ENCODE assay signal across 1 cellular context in the genomic region with DNA sequence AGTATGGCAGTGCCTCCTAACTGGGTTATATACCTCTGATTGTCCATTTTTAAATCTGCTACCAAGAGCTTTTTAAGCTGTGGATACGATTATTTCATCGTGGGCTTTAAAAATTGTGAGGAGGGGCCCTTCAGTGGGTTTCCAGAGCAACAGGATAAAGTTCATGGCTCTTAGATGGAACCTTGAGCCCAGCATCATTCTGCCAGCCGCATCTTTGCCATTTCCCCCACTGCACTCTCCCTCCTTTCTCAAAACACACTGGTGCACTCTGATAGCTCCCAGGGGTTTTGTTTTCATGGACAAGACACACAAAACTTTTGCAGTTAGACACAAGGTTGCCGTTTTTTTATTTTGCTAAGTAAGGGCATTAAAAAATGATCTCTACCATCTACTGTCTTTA.
TF ChIP-seq lines count a peak whose summit lies in the region.

No MANE protein-coding gene starts in this region.

TF ChIP-seq in HepG2, 621 proteins besides CTCF, POLR2A, EP300 and RAD21:
- TF ChIP-seq RFX1 (IDR thresholded peaks at IDR 0.05) (peak; percentile 6; the same call in 1 of the 2 replicates), KMT2A (CRISPR knock-in tag; IDR thresholded peaks at IDR 0.05) (no peak), TAF15 (IDR thresholded peaks at IDR 0.05; ENCODE audit: low read depth, low read length, poor library complexity, severe bottlenecking) (no peak), HNF4G (IDR thresholded peaks at IDR 0.05; ENCODE audit: borderline replicate concordance, low read depth, low read length) (peak; percentile 8; the same call in 1 of the 2 replicates), HNF4G (CRISPR knock-in tag; IDR thresholded peaks at IDR 0.05; ENCODE audit: borderline replicate concordance, low read depth) (no peak), CC2D1A (CRISPR knock-in tag; IDR thresholded peaks at IDR 0.05) (no peak), MED1 (CRISPR knock-in tag; IDR thresholded peaks at IDR 0.05) (peak; percentile 28; the same call in 1 of the 2 replicates), ZNF205 (CRISPR knock-in tag; IDR thresholded peaks at IDR 0.05) (0 out of 2 replicates have a peak, but pooled peaks have one; percentile 17), SMAD3 (CRISPR knock-in tag; IDR thresholded peaks at IDR 0.05) (no peak), NCOR1 (IDR thresholded peaks at IDR 0.05; ENCODE audit: borderline replicate concordance, low read length) (peak; percentile 34), ZFAT (CRISPR knock-in tag; conservative IDR thresholded peaks at IDR 0.05) (no peak), HOXD1 (CRISPR knock-in tag; IDR thresholded peaks at IDR 0.05) (no peak), ATAD3A (CRISPR knock-in tag; IDR thresholded peaks at IDR 0.05) (no peak), SOX13 (IDR thresholded peaks at IDR 0.05) (no peak), SOX13 (CRISPR knock-in tag; conservative IDR thresholded peaks at IDR 0.05 in 1 of 2, IDR thresholded peaks at IDR 0.05 in 1 of 2) (0 out of 4 replicates have a peak, but pooled peaks of 1 of the 2 experiments have one; percentile 5), ZNF430 (CRISPR knock-in tag; IDR thresholded peaks at IDR 0.05) (no peak), HNF4A (CRISPR knock-in tag; IDR thresholded peaks at IDR 0.05) (peak; percentile 59; the same call in 1 of the 2 replicates), PPARG (CRISPR knock-in tag; conservative IDR thresholded peaks at IDR 0.05) (peak; percentile 74), LCORL (IDR thresholded peaks at IDR 0.05) (no peak), LCORL (CRISPR knock-in tag; IDR thresholded peaks at IDR 0.05) (0 out of 2 replicates have a peak, but pooled peaks have one; percentile 20), ZNF124 (CRISPR knock-in tag; IDR thresholded peaks at IDR 0.05) (0 out of 2 replicates have a peak, but pooled peaks have one; percentile 55), ZNF670 (CRISPR knock-in tag; IDR thresholded peaks at IDR 0.05; ENCODE audit: borderline replicate concordance) (peak; percentile 47; the same call in 1 of the 2 replicates), ASH2L (IDR thresholded peaks at IDR 0.05; ENCODE audit: insufficient read length, low read depth, low read length) (peak; percentile 52)
- TF ChIP-seq, protein P1, sequence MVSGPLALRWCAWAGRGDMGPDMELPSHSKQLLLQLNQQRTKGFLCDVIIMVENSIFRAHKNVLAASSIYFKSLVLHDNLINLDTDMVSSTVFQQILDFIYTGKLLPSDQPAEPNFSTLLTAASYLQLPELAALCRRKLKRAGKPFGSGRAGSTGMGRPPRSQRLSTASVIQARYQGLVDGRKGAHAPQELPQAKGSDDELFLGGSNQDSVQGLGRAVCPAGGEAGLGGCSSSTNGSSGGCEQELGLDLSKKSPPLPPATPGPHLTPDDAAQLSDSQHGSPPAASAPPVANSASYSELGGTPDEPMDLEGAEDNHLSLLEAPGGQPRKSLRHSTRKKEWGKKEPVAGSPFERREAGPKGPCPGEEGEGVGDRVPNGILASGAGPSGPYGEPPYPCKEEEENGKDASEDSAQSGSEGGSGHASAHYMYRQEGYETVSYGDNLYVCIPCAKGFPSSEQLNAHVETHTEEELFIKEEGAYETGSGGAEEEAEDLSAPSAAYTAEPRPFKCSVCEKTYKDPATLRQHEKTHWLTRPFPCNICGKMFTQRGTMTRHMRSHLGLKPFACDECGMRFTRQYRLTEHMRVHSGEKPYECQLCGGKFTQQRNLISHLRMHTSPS (CRISPR knock-in tag; IDR thresholded peaks at IDR 0.05; ENCODE audit: low read depth), result peak; percentile 39; the same call in 1 of the 2 replicates
- TF ChIP-seq, protein P2, sequence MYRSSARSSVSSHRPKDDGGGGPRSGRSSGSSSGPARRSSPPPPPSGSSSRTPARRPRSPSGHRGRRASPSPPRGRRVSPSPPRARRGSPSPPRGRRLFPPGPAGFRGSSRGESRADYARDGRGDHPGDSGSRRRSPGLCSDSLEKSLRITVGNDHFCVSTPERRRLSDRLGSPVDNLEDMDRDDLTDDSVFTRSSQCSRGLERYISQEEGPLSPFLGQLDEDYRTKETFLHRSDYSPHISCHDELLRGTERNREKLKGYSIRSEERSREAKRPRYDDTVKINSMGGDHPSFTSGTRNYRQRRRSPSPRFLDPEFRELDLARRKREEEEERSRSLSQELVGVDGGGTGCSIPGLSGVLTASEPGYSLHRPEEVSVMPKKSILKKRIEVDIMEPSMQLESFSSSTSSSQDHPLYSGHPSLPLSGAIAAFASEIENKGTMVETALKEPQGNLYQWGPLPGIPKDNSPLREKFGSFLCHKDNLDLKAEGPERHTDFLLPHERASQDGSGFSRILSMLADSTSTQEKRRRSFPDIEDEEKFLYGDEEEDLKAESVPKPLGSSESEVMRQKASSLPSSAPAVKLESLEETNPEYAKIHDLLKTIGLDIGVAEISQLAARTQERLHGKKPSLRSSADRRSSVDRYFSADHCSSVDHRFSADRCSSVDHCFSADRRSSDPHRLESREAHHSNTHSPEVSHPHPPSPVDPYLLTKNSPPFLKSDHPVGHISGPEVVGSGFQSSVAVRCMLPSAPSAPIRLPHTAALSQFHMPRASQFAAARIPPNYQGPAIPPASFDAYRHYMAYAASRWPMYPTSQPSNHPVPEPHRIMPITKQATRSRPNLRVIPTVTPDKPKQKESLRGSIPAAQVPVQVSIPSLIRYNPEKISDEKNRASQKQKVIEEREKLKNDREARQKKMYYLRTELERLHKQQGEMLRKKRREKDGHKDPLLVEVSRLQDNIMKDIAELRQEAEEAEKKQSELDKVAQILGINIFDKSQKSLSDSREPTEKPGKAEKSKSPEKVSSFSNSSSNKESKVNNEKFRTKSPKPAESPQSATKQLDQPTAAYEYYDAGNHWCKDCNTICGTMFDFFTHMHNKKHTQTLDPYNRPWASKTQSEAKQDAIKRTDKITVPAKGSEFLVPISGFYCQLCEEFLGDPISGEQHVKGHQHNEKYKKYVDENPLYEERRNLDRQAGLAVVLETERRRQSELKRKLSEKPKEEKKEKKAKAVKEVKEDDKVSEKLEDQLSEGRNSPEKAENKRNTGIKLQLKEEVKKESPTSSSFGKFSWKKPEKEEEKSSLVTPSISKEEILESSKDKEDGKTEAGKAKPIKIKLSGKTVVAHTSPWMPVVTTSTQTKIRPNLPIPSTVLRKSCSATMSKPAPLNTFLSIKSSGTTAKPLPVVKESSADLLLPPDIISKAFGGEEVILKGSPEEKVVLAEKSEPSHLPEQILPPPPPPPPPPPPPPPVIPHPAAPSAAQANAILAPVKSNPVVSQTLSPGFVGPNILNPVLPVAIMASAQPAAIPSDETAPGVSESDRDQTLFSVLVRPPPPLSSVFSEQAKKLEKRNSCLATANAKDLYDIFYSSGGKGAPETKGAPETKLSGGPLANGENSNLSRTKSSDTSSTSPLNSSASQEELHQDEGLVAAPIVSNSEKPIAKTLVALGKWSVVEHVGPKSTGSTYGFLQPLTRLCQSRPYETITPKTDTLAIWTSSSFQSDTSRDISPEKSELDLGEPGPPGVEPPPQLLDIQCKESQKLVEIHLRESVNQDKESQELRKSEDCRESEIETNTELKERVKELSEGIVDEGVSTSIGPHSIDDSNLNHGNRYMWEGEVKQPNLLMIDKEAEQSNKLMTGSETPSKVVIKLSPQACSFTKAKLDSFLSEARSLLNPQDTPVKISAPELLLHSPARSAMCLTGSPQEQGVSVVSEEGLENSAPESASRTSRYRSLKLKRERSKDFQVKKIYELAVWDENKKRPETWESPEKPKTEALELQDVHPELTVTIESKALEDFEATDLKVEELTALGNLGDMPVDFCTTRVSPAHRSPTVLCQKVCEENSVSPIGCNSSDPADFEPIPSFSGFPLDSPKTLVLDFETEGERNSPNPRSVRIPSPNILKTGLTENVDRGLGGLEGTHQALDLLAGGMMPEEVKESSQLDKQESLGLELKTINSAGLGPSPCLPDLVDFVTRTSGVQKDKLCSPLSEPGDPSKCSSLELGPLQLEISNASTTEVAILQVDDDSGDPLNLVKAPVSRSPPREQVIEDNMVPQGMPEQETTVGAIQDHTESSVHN (CRISPR knock-in tag; IDR thresholded peaks at IDR 0.05), result no peak
- TF ChIP-seq, protein P3, sequence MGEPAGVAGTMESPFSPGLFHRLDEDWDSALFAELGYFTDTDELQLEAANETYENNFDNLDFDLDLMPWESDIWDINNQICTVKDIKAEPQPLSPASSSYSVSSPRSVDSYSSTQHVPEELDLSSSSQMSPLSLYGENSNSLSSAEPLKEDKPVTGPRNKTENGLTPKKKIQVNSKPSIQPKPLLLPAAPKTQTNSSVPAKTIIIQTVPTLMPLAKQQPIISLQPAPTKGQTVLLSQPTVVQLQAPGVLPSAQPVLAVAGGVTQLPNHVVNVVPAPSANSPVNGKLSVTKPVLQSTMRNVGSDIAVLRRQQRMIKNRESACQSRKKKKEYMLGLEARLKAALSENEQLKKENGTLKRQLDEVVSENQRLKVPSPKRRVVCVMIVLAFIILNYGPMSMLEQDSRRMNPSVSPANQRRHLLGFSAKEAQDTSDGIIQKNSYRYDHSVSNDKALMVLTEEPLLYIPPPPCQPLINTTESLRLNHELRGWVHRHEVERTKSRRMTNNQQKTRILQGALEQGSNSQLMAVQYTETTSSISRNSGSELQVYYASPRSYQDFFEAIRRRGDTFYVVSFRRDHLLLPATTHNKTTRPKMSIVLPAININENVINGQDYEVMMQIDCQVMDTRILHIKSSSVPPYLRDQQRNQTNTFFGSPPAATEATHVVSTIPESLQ (CRISPR knock-in tag; conservative IDR thresholded peaks at IDR 0.05), result no peak
- TF ChIP-seq, protein P4, sequence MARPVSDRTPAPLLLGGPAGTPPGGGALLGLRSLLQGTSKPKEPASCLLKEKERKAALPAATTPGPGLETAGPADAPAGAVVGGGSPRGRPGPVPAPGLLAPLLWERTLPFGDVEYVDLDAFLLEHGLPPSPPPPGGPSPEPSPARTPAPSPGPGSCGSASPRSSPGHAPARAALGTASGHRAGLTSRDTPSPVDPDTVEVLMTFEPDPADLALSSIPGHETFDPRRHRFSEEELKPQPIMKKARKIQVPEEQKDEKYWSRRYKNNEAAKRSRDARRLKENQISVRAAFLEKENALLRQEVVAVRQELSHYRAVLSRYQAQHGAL (CRISPR knock-in tag; IDR thresholded peaks at IDR 0.05; ENCODE audit: not compliant biosample characterization), result no peak
- TF ChIP-seq, protein P5, sequence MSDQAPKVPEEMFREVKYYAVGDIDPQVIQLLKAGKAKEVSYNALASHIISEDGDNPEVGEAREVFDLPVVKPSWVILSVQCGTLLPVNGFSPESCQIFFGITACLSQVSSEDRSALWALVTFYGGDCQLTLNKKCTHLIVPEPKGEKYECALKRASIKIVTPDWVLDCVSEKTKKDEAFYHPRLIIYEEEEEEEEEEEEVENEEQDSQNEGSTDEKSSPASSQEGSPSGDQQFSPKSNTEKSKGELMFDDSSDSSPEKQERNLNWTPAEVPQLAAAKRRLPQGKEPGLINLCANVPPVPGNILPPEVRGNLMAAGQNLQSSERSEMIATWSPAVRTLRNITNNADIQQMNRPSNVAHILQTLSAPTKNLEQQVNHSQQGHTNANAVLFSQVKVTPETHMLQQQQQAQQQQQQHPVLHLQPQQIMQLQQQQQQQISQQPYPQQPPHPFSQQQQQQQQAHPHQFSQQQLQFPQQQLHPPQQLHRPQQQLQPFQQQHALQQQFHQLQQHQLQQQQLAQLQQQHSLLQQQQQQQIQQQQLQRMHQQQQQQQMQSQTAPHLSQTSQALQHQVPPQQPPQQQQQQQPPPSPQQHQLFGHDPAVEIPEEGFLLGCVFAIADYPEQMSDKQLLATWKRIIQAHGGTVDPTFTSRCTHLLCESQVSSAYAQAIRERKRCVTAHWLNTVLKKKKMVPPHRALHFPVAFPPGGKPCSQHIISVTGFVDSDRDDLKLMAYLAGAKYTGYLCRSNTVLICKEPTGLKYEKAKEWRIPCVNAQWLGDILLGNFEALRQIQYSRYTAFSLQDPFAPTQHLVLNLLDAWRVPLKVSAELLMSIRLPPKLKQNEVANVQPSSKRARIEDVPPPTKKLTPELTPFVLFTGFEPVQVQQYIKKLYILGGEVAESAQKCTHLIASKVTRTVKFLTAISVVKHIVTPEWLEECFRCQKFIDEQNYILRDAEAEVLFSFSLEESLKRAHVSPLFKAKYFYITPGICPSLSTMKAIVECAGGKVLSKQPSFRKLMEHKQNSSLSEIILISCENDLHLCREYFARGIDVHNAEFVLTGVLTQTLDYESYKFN (CRISPR knock-in tag; conservative IDR thresholded peaks at IDR 0.05), result peak; percentile 70
- TF ChIP-seq, protein P6, sequence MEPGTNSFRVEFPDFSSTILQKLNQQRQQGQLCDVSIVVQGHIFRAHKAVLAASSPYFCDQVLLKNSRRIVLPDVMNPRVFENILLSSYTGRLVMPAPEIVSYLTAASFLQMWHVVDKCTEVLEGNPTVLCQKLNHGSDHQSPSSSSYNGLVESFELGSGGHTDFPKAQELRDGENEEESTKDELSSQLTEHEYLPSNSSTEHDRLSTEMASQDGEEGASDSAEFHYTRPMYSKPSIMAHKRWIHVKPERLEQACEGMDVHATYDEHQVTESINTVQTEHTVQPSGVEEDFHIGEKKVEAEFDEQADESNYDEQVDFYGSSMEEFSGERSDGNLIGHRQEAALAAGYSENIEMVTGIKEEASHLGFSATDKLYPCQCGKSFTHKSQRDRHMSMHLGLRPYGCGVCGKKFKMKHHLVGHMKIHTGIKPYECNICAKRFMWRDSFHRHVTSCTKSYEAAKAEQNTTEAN (CRISPR knock-in tag; conservative IDR thresholded peaks at IDR 0.05), result 0 out of 2 replicates have a peak, but pooled peaks have one; percentile 15
- TF ChIP-seq, protein P7, sequence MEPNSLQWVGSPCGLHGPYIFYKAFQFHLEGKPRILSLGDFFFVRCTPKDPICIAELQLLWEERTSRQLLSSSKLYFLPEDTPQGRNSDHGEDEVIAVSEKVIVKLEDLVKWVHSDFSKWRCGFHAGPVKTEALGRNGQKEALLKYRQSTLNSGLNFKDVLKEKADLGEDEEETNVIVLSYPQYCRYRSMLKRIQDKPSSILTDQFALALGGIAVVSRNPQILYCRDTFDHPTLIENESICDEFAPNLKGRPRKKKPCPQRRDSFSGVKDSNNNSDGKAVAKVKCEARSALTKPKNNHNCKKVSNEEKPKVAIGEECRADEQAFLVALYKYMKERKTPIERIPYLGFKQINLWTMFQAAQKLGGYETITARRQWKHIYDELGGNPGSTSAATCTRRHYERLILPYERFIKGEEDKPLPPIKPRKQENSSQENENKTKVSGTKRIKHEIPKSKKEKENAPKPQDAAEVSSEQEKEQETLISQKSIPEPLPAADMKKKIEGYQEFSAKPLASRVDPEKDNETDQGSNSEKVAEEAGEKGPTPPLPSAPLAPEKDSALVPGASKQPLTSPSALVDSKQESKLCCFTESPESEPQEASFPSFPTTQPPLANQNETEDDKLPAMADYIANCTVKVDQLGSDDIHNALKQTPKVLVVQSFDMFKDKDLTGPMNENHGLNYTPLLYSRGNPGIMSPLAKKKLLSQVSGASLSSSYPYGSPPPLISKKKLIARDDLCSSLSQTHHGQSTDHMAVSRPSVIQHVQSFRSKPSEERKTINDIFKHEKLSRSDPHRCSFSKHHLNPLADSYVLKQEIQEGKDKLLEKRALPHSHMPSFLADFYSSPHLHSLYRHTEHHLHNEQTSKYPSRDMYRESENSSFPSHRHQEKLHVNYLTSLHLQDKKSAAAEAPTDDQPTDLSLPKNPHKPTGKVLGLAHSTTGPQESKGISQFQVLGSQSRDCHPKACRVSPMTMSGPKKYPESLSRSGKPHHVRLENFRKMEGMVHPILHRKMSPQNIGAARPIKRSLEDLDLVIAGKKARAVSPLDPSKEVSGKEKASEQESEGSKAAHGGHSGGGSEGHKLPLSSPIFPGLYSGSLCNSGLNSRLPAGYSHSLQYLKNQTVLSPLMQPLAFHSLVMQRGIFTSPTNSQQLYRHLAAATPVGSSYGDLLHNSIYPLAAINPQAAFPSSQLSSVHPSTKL (CRISPR knock-in tag; IDR thresholded peaks at IDR 0.05), result peak; percentile 27; the same call in 1 of the 2 replicates
